ENCODE assay signal across 9 cellular contexts in genomic region chr13:113585828-113586355, GRCh38. TPM values are rescaled to one million over a fixed set of nuclear protein-coding genes. Genes with fewer than 3 reads are reported as not detected.
DNase-seq lines count a peak whose midpoint lies in the region; ATAC-seq lines count a peak whose summit lies in the region.
"Had no signal": no experiment of that assay in that cellular context is flagged by ENCODE, and none has a peak within 500 bp of the region (broad histone marks: within the 10 kb centered on the region; RNA-seq: fewer than 3 reads in every experiment).

No MANE protein-coding gene starts in this region.

- POLR2A ChIA-PET in activated CD4-positive, alpha-beta memory T cell treated with anti-CD3 and anti-CD28 coated beads for 36 hours (lab: Charles Lee): no interaction called here

- H3K4me1 Mint-ChIP-seq in activated CD4-positive, alpha-beta memory T cell treated with anti-CD3 and anti-CD28 coated beads for 36 hours (ENCODE audit: low read depth): peaks cover 38% of the 10 kb centered on the region
- H3K4me1 Mint-ChIP-seq in stimulated activated naive CD8-positive, alpha-beta T cell treated with anti-CD3 and anti-CD28 coated beads, Interleukin-15, amount 100 ng/mL, for 72 hours: peaks cover 51% of the 10 kb centered on the region

- H3K4me3 ChIP-seq in iPS-11a (ENCODE audit: low read depth, low read length): peak overlapping the region; percentile 65

- peak overlapping the region; percentile 85 for H3K4me3 Mint-ChIP-seq in activated CD4-positive, alpha-beta memory T cell treated with anti-CD3 and anti-CD28 coated beads for 36 hours
- H3K4me3 Mint-ChIP-seq in stimulated activated naive CD8-positive, alpha-beta T cell treated with anti-CD3 and anti-CD28 coated beads, Interleukin-15, amount 100 ng/mL, for 72 hours: peak overlapping the region; percentile 88 to 95

- CTCF ChIA-PET in activated CD4-positive, alpha-beta memory T cell treated with anti-CD3 and anti-CD28 coated beads for 36 hours (lab: Charles Lee): interaction anchor here (0.7 kb wide), 1 partner anchor 102 kb away, joined by 3 read pairs; no protein-coding TSS in a partner anchor

- H3K27me3 Mint-ChIP-seq in activated CD4-positive, alpha-beta memory T cell treated with anti-CD3 and anti-CD28 coated beads for 36 hours: no peaks in the 10 kb centered on the region
- no peaks in the 10 kb centered on the region for H3K27me3 Mint-ChIP-seq in stimulated activated naive CD8-positive, alpha-beta T cell treated with anti-CD3 and anti-CD28 coated beads, Interleukin-15, amount 100 ng/mL, for 72 hours

- peak; percentile 27 for DNase-seq in activated CD4-positive, alpha-beta T cell treated with anti-CD3 and anti-CD28 coated beads for 48 hours
- no peak for DNase-seq in activated CD4-positive, alpha-beta T cell treated with anti-CD3 and anti-CD28 coated beads, Interleukin-2, amount 50 U/mL, for 1 hour
- peak; percentile 36 for DNase-seq in activated CD4-positive, alpha-beta memory T cell treated with anti-CD3 and anti-CD28 coated beads for 36 hours
- no peak for DNase-seq in stimulated activated naive CD8-positive, alpha-beta T cell treated with anti-CD3 and anti-CD28 coated beads, Interleukin-15, amount 100 ng/mL, for 72 hours
- DNase-seq in posterior cingulate gyrus: no peak
- no peak for DNase-seq in NCI-H1105 (lab: John Stamatoyannopoulos, UW)
- DNase-seq: NCI-H524 treated with DMSO at 0.1 percent for 48 hours had no signal

- peak overlapping the region; percentile 77 for H3K27ac Mint-ChIP-seq in activated CD4-positive, alpha-beta memory T cell treated with anti-CD3 and anti-CD28 coated beads for 36 hours
- peak overlapping the region; percentile 98 for H3K27ac Mint-ChIP-seq in stimulated activated naive CD8-positive, alpha-beta T cell treated with anti-CD3 and anti-CD28 coated beads, Interleukin-15, amount 100 ng/mL, for 72 hours

- intact Hi-C loops in activated CD4-positive, alpha-beta memory T cell treated with anti-CD3 and anti-CD28 coated beads for 36 hours (cut with micrococcal nuclease): loop anchor here (10.0 kb wide), 1 partner anchor 91 kb away; the partner anchor contains the start of gene DCUN1D2
- intact Hi-C loops in posterior cingulate gyrus (cut with DNase I): no loop called here

- H3K36me3 Mint-ChIP-seq in activated CD4-positive, alpha-beta memory T cell treated with anti-CD3 and anti-CD28 coated beads for 36 hours: peaks cover 26% of the 10 kb centered on the region

- no peaks in the 10 kb centered on the region for H3K9me3 Mint-ChIP-seq in activated CD4-positive, alpha-beta memory T cell treated with anti-CD3 and anti-CD28 coated beads for 36 hours
- no peaks in the 10 kb centered on the region for H3K9me3 Mint-ChIP-seq in stimulated activated naive CD8-positive, alpha-beta T cell treated with anti-CD3 and anti-CD28 coated beads, Interleukin-15, amount 100 ng/mL, for 72 hours

- ATAC-seq in stimulated activated naive CD8-positive, alpha-beta T cell treated with anti-CD3 and anti-CD28 coated beads, Interleukin-15, amount 100 ng/mL, for 72 hours: no peak
- no peak for ATAC-seq in GM18861 (IDR thresholded peaks at IDR 0.05; ENCODE audit: unreplicated experiment)

RNA-seq across cellular contexts. Expression of gene TFDP1, which starts 1.3 kb away (rescaled TPM):
- total RNA-seq in activated CD4-positive, alpha-beta memory T cell treated with anti-CD3 and anti-CD28 coated beads for 36 hours: 100 to 1,000 TPM; 149 to 156 TPM

Comparison
In these comparisons a context has a peak if more than half of its experiments do, and no peak if none do; other contexts are left out.
1. DNase-seq: peak in activated CD4-positive, alpha-beta T cell treated with anti-CD3 and anti-CD28 coated beads for 48 hours (single experiment) and activated CD4-positive, alpha-beta memory T cell treated with anti-CD3 and anti-CD28 coated beads for 36 hours (single experiment); none in activated CD4-positive, alpha-beta T cell treated with anti-CD3 and anti-CD28 coated beads, Interleukin-2, amount 50 U/mL, for 1 hour (single experiment), stimulated activated naive CD8-positive, alpha-beta T cell treated with anti-CD3 and anti-CD28 coated beads, Interleukin-15, amount 100 ng/mL, for 72 hours (0 of 2), posterior cingulate gyrus (0 of 10) and NCI-H1105 (single experiment).